ENCODE assay signal across 8 cellular contexts in the genomic region with DNA sequence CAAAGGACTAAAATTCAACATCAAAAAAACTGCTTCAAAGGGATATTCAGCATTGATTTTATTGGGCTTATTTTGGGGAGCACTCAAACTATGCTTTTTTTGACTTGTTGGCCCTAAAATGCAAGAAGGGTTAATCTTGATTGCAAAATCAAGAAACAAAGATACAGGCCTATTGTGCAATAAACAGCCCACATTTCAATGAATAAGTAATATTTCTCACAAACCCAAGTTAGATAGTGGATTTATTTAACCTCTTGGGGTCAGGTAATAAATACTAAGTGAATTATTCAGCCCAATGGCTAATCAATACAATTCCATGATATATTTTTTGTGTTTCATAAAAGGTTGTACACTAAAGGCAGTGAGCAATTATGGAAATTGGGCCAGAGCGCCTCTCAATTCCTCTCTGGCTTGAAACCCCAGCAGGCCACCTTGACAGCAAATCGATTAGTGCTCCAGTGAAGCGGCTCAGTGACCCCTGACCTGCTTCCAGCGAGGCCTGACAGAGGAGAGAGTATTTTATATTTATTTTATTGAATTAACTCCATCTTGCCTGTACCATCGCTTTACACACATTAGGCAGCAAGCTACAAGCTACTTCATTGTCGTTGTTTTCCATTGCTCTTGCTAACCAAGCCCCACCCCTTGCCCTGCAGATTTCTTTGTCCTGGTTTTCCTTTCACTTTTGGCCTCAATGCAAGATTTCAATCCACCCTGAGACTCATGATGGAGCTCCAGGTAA.
DNase-seq lines count a peak whose midpoint lies in the region; ATAC-seq and TF ChIP-seq lines count a peak whose summit lies in the region.

No MANE protein-coding gene starts in this region.

- ATAC-seq in Right ventricle myocardium inferior (peak; percentile 34), left cardiac atrium (no peak), HG03159 (IDR thresholded peaks at IDR 0.05; ENCODE audit: unreplicated experiment) (peak; percentile 78), HG03565 (IDR thresholded peaks at IDR 0.05; ENCODE audit: unreplicated experiment) (no peak)

- no peak overlapping the region for H3K4me3 Mint-ChIP-seq in endothelial cell (ENCODE audit: unreplicated experiment)
- H3K4me3 Mint-ChIP-seq in type B pancreatic cell = peak overlapping the region; percentile 17

- H3K36me3 Mint-ChIP-seq in endothelial cell (ENCODE audit: low read depth, unreplicated experiment) (peaks cover 4% of the 10 kb centered on the region), type B pancreatic cell (no peaks in the 10 kb centered on the region)

- intact Hi-C loops in Right ventricle myocardium inferior (cut with DNase I) = no loop called here
- intact Hi-C loops in left cardiac atrium (cut with DNase I) = no loop called here

- H3K4me1 Mint-ChIP-seq in endothelial cell (ENCODE audit: unreplicated experiment) (peaks cover 54% of the 10 kb centered on the region), type B pancreatic cell (ENCODE audit: unreplicated experiment) (peaks cover 39% of the 10 kb centered on the region)

- H3K27ac Mint-ChIP-seq in endothelial cell (ENCODE audit: unreplicated experiment) (peak overlapping the region; percentile 45), type B pancreatic cell (peak overlapping the region; percentile 22)

- peaks cover 3% of the 10 kb centered on the region for H3K27me3 Mint-ChIP-seq in endothelial cell (ENCODE audit: unreplicated experiment)
- H3K27me3 Mint-ChIP-seq in type B pancreatic cell = peaks cover 7% of the 10 kb centered on the region

- TF ChIP-seq CTCF in endothelial cell (IDR thresholded peaks at IDR 0.05; ENCODE audit: unreplicated experiment) (no peak), type B pancreatic cell (conservative IDR thresholded peaks at IDR 0.05) (no peak)

- DNase-seq in Right ventricle myocardium inferior (ENCODE audit: missing footprints) (no peak), left cardiac atrium (no peak), endothelial cell (ENCODE audit: low spot score) (no peak), type B pancreatic cell (ENCODE audit: extremely low spot score, unreplicated experiment) (no peak), NCI-H146 treated with DMSO at 0.1 percent for 48 hours (lab: John Stamatoyannopoulos, UW; ENCODE audit: unreplicated experiment) (no peak), NCI-H2171 (lab: John Stamatoyannopoulos, UW) (no peak)

- no peaks in the 10 kb centered on the region for H3K9me3 Mint-ChIP-seq in endothelial cell (ENCODE audit: unreplicated experiment)
- H3K9me3 Mint-ChIP-seq in type B pancreatic cell = peaks cover 5% of the 10 kb centered on the region

Comparison
In these comparisons a context has a peak if more than half of its experiments do, and no peak if none do; other contexts are left out.
1. ATAC-seq: peak in Right ventricle myocardium inferior (single experiment) and HG03159 (single experiment); none in left cardiac atrium (0 of 2) and HG03565 (single experiment).